18 cellular contexts compared by ENCODE assay signal in the genomic region with DNA sequence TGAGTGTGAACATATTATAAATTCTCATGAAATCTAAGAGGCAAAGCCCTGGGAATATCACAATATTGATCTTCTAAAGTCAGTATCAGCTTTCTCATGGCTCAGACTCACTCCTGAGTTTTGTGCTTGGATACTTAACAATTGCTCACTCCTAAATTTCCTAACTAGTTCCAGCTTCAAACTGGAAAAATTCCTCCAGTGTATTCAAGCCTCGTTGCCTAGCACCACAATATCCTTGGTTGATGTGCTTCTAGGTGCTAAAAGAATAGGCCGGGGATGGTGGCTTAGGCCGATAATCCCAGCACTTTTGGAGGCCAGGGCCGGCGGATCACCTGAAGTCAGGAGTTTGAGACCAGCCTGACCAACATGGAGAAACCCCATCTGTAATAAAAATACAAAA.
DNase-seq lines count a peak whose midpoint lies in the region; ATAC-seq and TF ChIP-seq lines count a peak whose summit lies in the region.
"Had no signal": no experiment of that assay in that cellular context is flagged by ENCODE, and none has a peak within 500 bp of the region (broad histone marks: within the 10 kb centered on the region; RNA-seq: fewer than 3 reads in every experiment).

No MANE protein-coding gene starts in this region.

- H3K27ac Mint-ChIP-seq in stimulated activated naive B cell treated with anti-CD40 and anti-IgM and Interleukin-4, amounts not matched to agents 10 μg/mL and 1 μg/mL and 100 μg/mL, for 72 hours: peak overlapping the region; percentile 89
- H3K27ac Mint-ChIP-seq in osteocyte (ENCODE audit: unreplicated experiment): no peak overlapping the region

- H3K9ac ChIP-seq in MM.1S (ENCODE audit: low read length): no peak overlapping the region
- H3K9ac ChIP-seq: KMS-11 had no signal

- H3K4me3 ChIP-seq in MM.1S (ENCODE audit: low read length): no peak overlapping the region
- H3K4me3 ChIP-seq: MG63, SJCRH30 had no signal

- peak overlapping the region in 1 of 2 donors; percentile 58 for H3K4me3 Mint-ChIP-seq in stimulated activated naive B cell treated with anti-CD40 and anti-IgM and Interleukin-4, amounts not matched to agents 10 μg/mL and 1 μg/mL and 100 μg/mL, for 72 hours
- H3K4me3 Mint-ChIP-seq in osteocyte (ENCODE audit: unreplicated experiment): no peak overlapping the region
- H3K4me3 Mint-ChIP-seq: H9 had no signal

- peaks cover 39 to 54% of the 10 kb centered on the region in 2 donors for H3K36me3 Mint-ChIP-seq in stimulated activated naive B cell treated with anti-CD40 and anti-IgM and Interleukin-4, amounts not matched to agents 10 μg/mL and 1 μg/mL and 100 μg/mL, for 72 hours
- no peaks in the 10 kb centered on the region for H3K36me3 Mint-ChIP-seq in osteocyte (ENCODE audit: unreplicated experiment)

- peaks cover 56% of the 10 kb centered on the region for H3K79me2 ChIP-seq in MM.1S (ENCODE audit: low read length)

- no peaks in the 10 kb centered on the region for H3K9me2 ChIP-seq in MM.1S (replicated peaks; ENCODE audit: insufficient read depth, low read length)

- peak overlapping the region; percentile 69; the same call in 1 of the 2 replicates for H3K27ac ChIP-seq in MM.1S (ENCODE audit: low read length)
- H3K27ac ChIP-seq: KMS-11, RWPE1, SJCRH30 had no signal

- no peaks in the 10 kb centered on the region for H3K27me3 ChIP-seq in MM.1S (replicated peaks; ENCODE audit: insufficient read depth, low read length)
- H3K27me3 ChIP-seq: MG63, SJCRH30 had no signal

- no peaks in the 10 kb centered on the region for H3K36me3 ChIP-seq in MM.1S (replicated peaks; ENCODE audit: insufficient read depth, low read length)
- H3K36me3 ChIP-seq: SJCRH30 had no signal

- no peak overlapping the region for H2AFZ ChIP-seq in MM.1S (ENCODE audit: low read length)

- DNase-seq in AG08395 (ENCODE audit: low spot score): peak; percentile 49
- DNase-seq in MM.1S: no peak
- peak; percentile 26 for DNase-seq in fibroblast of peridontal ligament (ENCODE audit: extremely low read depth)
- DNase-seq in stimulated activated naive B cell treated with anti-CD40 and anti-IgM and Interleukin-4, amounts not matched to agents 10 μg/mL and 1 μg/mL and 100 μg/mL, for 72 hours: no peak
- no peak for DNase-seq in osteocyte (ENCODE audit: extremely low spot score, unreplicated experiment)
- no peak for DNase-seq in superior temporal gyrus (ENCODE audit: extremely low spot score)
- no peak for DNase-seq in SIG-M5 treated with dmso at 0.1 percent for 504 hours (lab: John Stamatoyannopoulos, UW; ENCODE audit: unreplicated experiment)
- DNase-seq in NCI-H2081 treated with DMSO at 0.1 percent for 48 hours (lab: John Stamatoyannopoulos, UW): no peak
- DNase-seq: 8988T, GF-D8, H9, MG63, NCI-H1092 treated with DMSO at 0.1 percent for 48 hours, NCI-H226, NCI-H69, SJCRH30 had no signal

- H3K27me3 Mint-ChIP-seq in stimulated activated naive B cell treated with anti-CD40 and anti-IgM and Interleukin-4, amounts not matched to agents 10 μg/mL and 1 μg/mL and 100 μg/mL, for 72 hours: no peaks in the 10 kb centered on the region
- H3K27me3 Mint-ChIP-seq in osteocyte (ENCODE audit: unreplicated experiment): no peaks in the 10 kb centered on the region

- no peak for ATAC-seq in stimulated activated naive B cell treated with anti-CD40 and anti-IgM and Interleukin-4, amounts not matched to agents 10 μg/mL and 1 μg/mL and 100 μg/mL, for 72 hours (replicated peaks)

- H4K20me1 ChIP-seq in MM.1S (ENCODE audit: insufficient read depth, low read length): no peaks in the 10 kb centered on the region

- H3K4me1 ChIP-seq in MM.1S (ENCODE audit: low read length): peaks cover 16% of the 10 kb centered on the region
- H3K4me1 ChIP-seq: SJCRH30 had no signal

- H3K9me3 ChIP-seq in MM.1S (replicated peaks; ENCODE audit: insufficient read depth, low read length): no peaks in the 10 kb centered on the region
- H3K9me3 ChIP-seq: MG63, SJCRH30 had no signal

- H3K9me3 Mint-ChIP-seq in stimulated activated naive B cell treated with anti-CD40 and anti-IgM and Interleukin-4, amounts not matched to agents 10 μg/mL and 1 μg/mL and 100 μg/mL, for 72 hours: no peaks in the 10 kb centered on the region
- H3K9me3 Mint-ChIP-seq in osteocyte (ENCODE audit: unreplicated experiment): no peaks in the 10 kb centered on the region

- TF ChIP-seq CTCF in MM.1S (IDR thresholded peaks at IDR 0.05; ENCODE audit: low read length) (no peak), osteocyte (IDR thresholded peaks at IDR 0.05) (no peak)

- H3F3A ChIP-seq in MM.1S (ENCODE audit: insufficient read depth, low read length): peaks cover 6% of the 10 kb centered on the region; the same call in 1 of the 2 replicates

- H3K4me1 Mint-ChIP-seq in stimulated activated naive B cell treated with anti-CD40 and anti-IgM and Interleukin-4, amounts not matched to agents 10 μg/mL and 1 μg/mL and 100 μg/mL, for 72 hours: peaks cover 48 to 86% of the 10 kb centered on the region in 2 donors
- H3K4me1 Mint-ChIP-seq in osteocyte (ENCODE audit: unreplicated experiment): peaks cover 36% of the 10 kb centered on the region

- no peak overlapping the region for H3K4me2 ChIP-seq in MM.1S (ENCODE audit: low read depth, low read length)
- H3K4me2 ChIP-seq: KMS-11 had no signal

Comparison
In these comparisons a context has a peak if more than half of its experiments do, and no peak if none do; other contexts are left out.
1. DNase-seq: peak in AG08395 (single experiment) and fibroblast of peridontal ligament (single experiment); none in MM.1S (single experiment), stimulated activated naive B cell treated with anti-CD40 and anti-IgM and Interleukin-4, amounts not matched to agents 10 μg/mL and 1 μg/mL and 100 μg/mL, for 72 hours (single experiment), osteocyte (single experiment), superior temporal gyrus (single experiment), SIG-M5 treated with dmso at 0.1 percent for 504 hours (single experiment) and NCI-H2081 treated with DMSO at 0.1 percent for 48 hours (single experiment).